ENCODE assay signal across 15 cellular contexts in genomic region chr3:78338405-78338804, GRCh38.
DNase-seq lines count a peak whose midpoint lies in the region; ATAC-seq, FAIRE-seq and TF ChIP-seq lines count a peak whose summit lies in the region.
"Had no signal": no experiment of that assay in that cellular context is flagged by ENCODE, and none has a peak within 500 bp of the region (broad histone marks: within the 10 kb centered on the region; RNA-seq: fewer than 3 reads in every experiment).

No MANE protein-coding gene starts in this region.

- no peaks in the 10 kb centered on the region for H3K79me2 ChIP-seq in GM12878 (ENCODE audit: control insufficient read depth, insufficient read depth, low read length)

- BruUV-seq in GM12878 (replicated peaks; lab: Mats Ljungman, UMichigan), result no TSS peak
- BruUV-seq in MCF 10A (replicated peaks; lab: Mats Ljungman, UMichigan), result no TSS peak

- intact Hi-C loops in GM12878 (cut with micrococcal nuclease; ENCODE audit: unreplicated experiment), result no loop called here
- intact Hi-C loops in MCF 10A (cut with micrococcal nuclease), result no loop called here

- no peaks in the 10 kb centered on the region for H3K27me3 ChIP-seq in GM12878 (replicated peaks in 1 of 2; ENCODE audit: control insufficient read depth in 2 of 2, insufficient read depth in 2 of 2, low read length in 1 of 2)
- H3K27me3 ChIP-seq: cardiac muscle cell had no signal

- ATAC-seq in GM18858 (IDR thresholded peaks at IDR 0.05; ENCODE audit: unreplicated experiment) (peak; percentile 92), GM21576 (IDR thresholded peaks at IDR 0.05; ENCODE audit: unreplicated experiment) (peak; percentile 99), HG03135 (IDR thresholded peaks at IDR 0.05; ENCODE audit: unreplicated experiment) (peak; percentile 71), GM12878 (peak; percentile 94)

- no peak overlapping the region for H3K4me2 ChIP-seq in GM12878 (ENCODE audit: control insufficient read depth, insufficient read depth)

- H3K4me3 ChIP-seq in GM12878, result no peak overlapping the region
- H3K4me3 ChIP-seq: cardiac muscle cell had no signal

- H3K36me3 ChIP-seq in GM12878 (ENCODE audit: control insufficient read depth in 2 of 2, insufficient read depth in 2 of 2, low read length in 1 of 2), result no peaks in the 10 kb centered on the region
- H3K36me3 ChIP-seq: cardiac muscle cell had no signal

- no peaks in the 10 kb centered on the region for H3K4me1 Mint-ChIP-seq in MCF 10A (ENCODE audit: insufficient read depth, unreplicated experiment)
- H3K4me1 Mint-ChIP-seq: activated CD4-positive, alpha-beta memory T cell treated with anti-CD3 and anti-CD28 coated beads, Interleukin-2, amount 10 ng/mL, durations not matched to agents 7 days and 5 days had no signal

- no peak for TF ChIP-seq POLR2A in GM12878 (IDR thresholded peaks at IDR 0.05; ENCODE audit: low read depth, low read length)

- TF ChIP-seq RAD21 in GM12878 (IDR thresholded peaks at IDR 0.05; ENCODE audit: insufficient read depth, low read depth, low read length), result no peak

- no peak overlapping the region for H3K9ac ChIP-seq in GM12878 (ENCODE audit: control insufficient read depth, insufficient read depth, low read length)

- in situ Hi-C loops in GM12878 (cut with MboI), result no loop called here

- POLR2A ChIA-PET in GM12878 (lab: Charles Lee), result no interaction called here
- POLR2A ChIA-PET in MCF 10A (lab: Yijun Ruan, JAX), result no interaction called here

- H3K9me3 Mint-ChIP-seq in MCF 10A (ENCODE audit: unreplicated experiment), result no peaks in the 10 kb centered on the region
- H3K9me3 Mint-ChIP-seq: activated CD4-positive, alpha-beta memory T cell treated with anti-CD3 and anti-CD28 coated beads, Interleukin-2, amount 10 ng/mL, durations not matched to agents 7 days and 5 days had no signal

- no peaks in the 10 kb centered on the region for H3K4me1 ChIP-seq in GM12878 (ENCODE audit: control insufficient read depth, insufficient read depth, low read length)

- CTCF ChIA-PET in GM12878 (lab: Yijun Ruan, JAX), result no interaction called here
- CTCF ChIA-PET in MCF 10A (lab: Yijun Ruan, JAX), result no interaction called here

- no peak for TF ChIP-seq EP300 in GM12878 (IDR thresholded peaks at IDR 0.05; ENCODE audit: borderline replicate concordance in 1 of 2, control insufficient read depth in 1 of 2, low read depth in 2 of 2, low read length in 2 of 2)

- no peaks in the 10 kb centered on the region for H3K36me3 Mint-ChIP-seq in MCF 10A (ENCODE audit: insufficient read depth, unreplicated experiment)

- no peak overlapping the region for H3K27ac ChIP-seq in GM12878 (ENCODE audit: control insufficient read depth, insufficient read depth)
- H3K27ac ChIP-seq: cardiac muscle cell had no signal

- no peaks in the 10 kb centered on the region for H3K27me3 Mint-ChIP-seq in MCF 10A (ENCODE audit: insufficient read depth, unreplicated experiment)
- H3K27me3 Mint-ChIP-seq: activated CD4-positive, alpha-beta memory T cell treated with anti-CD3 and anti-CD28 coated beads, Interleukin-2, amount 10 ng/mL, durations not matched to agents 7 days and 5 days had no signal

- RAD21 ChIA-PET in GM12878 (lab: Charles Lee; ENCODE audit: unreplicated experiment), result no interaction called here

- no peak overlapping the region for H3K27ac Mint-ChIP-seq in MCF 10A (ENCODE audit: low read depth, unreplicated experiment)
- H3K27ac Mint-ChIP-seq: activated CD4-positive, alpha-beta memory T cell treated with anti-CD3 and anti-CD28 coated beads, Interleukin-2, amount 10 ng/mL, durations not matched to agents 7 days and 5 days had no signal

- FAIRE-seq in GM12878 (lab: Jason Lieb, UNC), result peak; percentile 54

- TF ChIP-seq CTCF in GM12878 (IDR thresholded peaks at IDR 0.05 in 2 of 3, conservative IDR thresholded peaks at IDR 0.05 in 1 of 3; ENCODE audit: control insufficient read depth in 2 of 3, extremely low read depth in 1 of 3, insufficient read depth in 1 of 3, low read depth in 3 of 3, low read length in 3 of 3) (no peak), MCF 10A (IDR thresholded peaks at IDR 0.05; ENCODE audit: unreplicated experiment) (no peak)

- H3K4me3 Mint-ChIP-seq in MCF 10A (ENCODE audit: unreplicated experiment), result no peak overlapping the region
- H3K4me3 Mint-ChIP-seq: activated CD4-positive, alpha-beta memory T cell treated with anti-CD3 and anti-CD28 coated beads, Interleukin-2, amount 10 ng/mL, durations not matched to agents 7 days and 5 days had no signal

- no peak overlapping the region for H2AFZ ChIP-seq in GM12878 (ENCODE audit: control insufficient read depth, low read depth, low read length)

- H3K9me3 ChIP-seq in GM12878 (replicated peaks; ENCODE audit: control insufficient read depth, insufficient read depth, low read length), result no peaks in the 10 kb centered on the region

- DNase-seq in GM12878 (ENCODE audit: low read depth, low spot score) (peak; percentile 13), MCF 10A (ENCODE audit: unreplicated experiment) (no peak), NCI-H1930 (lab: John Stamatoyannopoulos, UW) (no peak), GDM1 (lab: John Stamatoyannopoulos, UW) (no peak)
- DNase-seq in stimulated activated naive CD4-positive, alpha-beta T cell treated with Interleukin-2 at 50 U/mL for 16 hours (lab: John Stamatoyannopoulos, UW), result no peak
- DNase-seq: activated CD4-positive, alpha-beta memory T cell treated with anti-CD3 and anti-CD28 coated beads, Interleukin-2, amount 10 ng/mL, durations not matched to agents 7 days and 5 days; activated T-cell treated with anti-CD3 and anti-CD28 coated beads, Interleukin-2, amount 50 U/mL, for 48 hours; effector memory CD4-positive, alpha-beta T cell; midbrain; NCI-H69; substantia nigra had no signal

- H4K20me1 ChIP-seq in GM12878 (ENCODE audit: control insufficient read depth, insufficient read depth), result no peaks in the 10 kb centered on the region

- SMC1A ChIA-PET in GM12878 (lab: Charles Lee; ENCODE audit: uncharacterized antibody, unreplicated experiment), result no interaction called here

- 2% methylated on average over 2 of the region's 2 CpGs for WGBS in GM12878 (ENCODE audit: insufficient coverage, insufficient replicate concordance, low lambda C conversion rate, missing lambda C conversion rate)

TF ChIP-seq in GM12878, 131 proteins besides CTCF, POLR2A, EP300 and RAD21:
- TF ChIP-seq ATF2 (IDR thresholded peaks at IDR 0.05; ENCODE audit: low read length) (0 out of 2 replicates have a peak, but pooled peaks have one; percentile 20), EZH2 (IDR thresholded peaks at IDR 0.05; ENCODE audit: borderline replicate concordance, control insufficient read depth, low read depth, low read length) (no peak)
